In the genomic region with DNA sequence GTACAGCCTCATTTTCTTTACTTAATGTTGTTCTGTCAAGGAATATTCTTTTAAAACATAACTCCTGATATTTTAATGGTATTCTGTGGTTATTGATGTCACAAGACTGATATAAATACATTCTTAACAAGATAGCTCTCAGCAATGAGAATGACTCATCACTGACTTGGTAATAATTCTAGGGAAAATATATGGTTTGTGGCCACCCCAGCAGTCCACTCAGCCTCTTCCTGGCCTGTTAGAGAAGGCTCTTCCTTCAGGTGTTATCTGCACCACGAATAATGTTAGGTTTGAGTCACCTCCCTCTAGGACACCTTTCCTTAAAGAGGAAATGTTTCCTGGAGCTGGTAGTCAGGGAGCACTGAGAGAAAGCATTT, we compare ENCODE assay signal across 9 cellular contexts.
A peak's percentile ranks its signal among the peaks of the same experiment; 100 is the strongest.
DNase-seq lines count a peak whose midpoint lies in the region; ATAC-seq and TF ChIP-seq lines count a peak whose summit lies in the region.
"Had no signal": no experiment of that assay in that cellular context is flagged by ENCODE, and none has a peak within 500 bp of the region (broad histone marks: within the 10 kb centered on the region; RNA-seq: fewer than 3 reads in every experiment).

No MANE protein-coding gene starts in this region.

- no peaks in the 10 kb centered on the region for H3K27me3 ChIP-seq in rectal smooth muscle tissue (ENCODE audit: control insufficient read depth, insufficient read depth, low read length)

- DNase-seq in EH (ENCODE audit: low read depth) (peak; percentile 89), NCI-H226 (peak; percentile 79), choroid plexus epithelial cell (ENCODE audit: low read depth) (peak; percentile 91), T-helper 9 cell (no peak), G401 (ENCODE audit: low spot score) (no peak), SIG-M5 (lab: John Stamatoyannopoulos, UW) (no peak)
- DNase-seq: aorta had no signal

- peaks cover 40% of the 10 kb centered on the region for H3K36me3 ChIP-seq in rectal smooth muscle tissue (ENCODE audit: control insufficient read depth, insufficient read depth, low read length)

- no peak for ATAC-seq in GM21360 (IDR thresholded peaks at IDR 0.05; ENCODE audit: unreplicated experiment)

- H3K27ac ChIP-seq in rectal smooth muscle tissue (ENCODE audit: low read depth, low read length), result peak overlapping the region; percentile 78

- no peak for TF ChIP-seq CTCF in choroid plexus epithelial cell (conservative IDR thresholded peaks at IDR 0.05; ENCODE audit: low read depth, low read length)

- H3K4me3 ChIP-seq in choroid plexus epithelial cell (ENCODE audit: low read depth, low read length) (peak overlapping the region; percentile 15), rectal smooth muscle tissue (ENCODE audit: low read length) (no peak overlapping the region)

- in situ Hi-C loops in G401 (cut with HindIII; ENCODE audit: low sequenced_read_pairs), result no loop called here

- H3K9ac ChIP-seq in rectal smooth muscle tissue (ENCODE audit: low read length), result no peak overlapping the region

- peaks cover 19% of the 10 kb centered on the region for H3K4me1 ChIP-seq in rectal smooth muscle tissue (ENCODE audit: control insufficient read depth, insufficient read depth, low read length)

Comparison
In these comparisons a context has a peak if more than half of its experiments do, and no peak if none do; other contexts are left out.
1. DNase-seq: peak in EH (single experiment), NCI-H226 (single experiment) and choroid plexus epithelial cell (single experiment); none in T-helper 9 cell (single experiment), G401 (single experiment) and SIG-M5 (single experiment).